ENCODE assay signal across 21 cellular contexts in the genomic region with DNA sequence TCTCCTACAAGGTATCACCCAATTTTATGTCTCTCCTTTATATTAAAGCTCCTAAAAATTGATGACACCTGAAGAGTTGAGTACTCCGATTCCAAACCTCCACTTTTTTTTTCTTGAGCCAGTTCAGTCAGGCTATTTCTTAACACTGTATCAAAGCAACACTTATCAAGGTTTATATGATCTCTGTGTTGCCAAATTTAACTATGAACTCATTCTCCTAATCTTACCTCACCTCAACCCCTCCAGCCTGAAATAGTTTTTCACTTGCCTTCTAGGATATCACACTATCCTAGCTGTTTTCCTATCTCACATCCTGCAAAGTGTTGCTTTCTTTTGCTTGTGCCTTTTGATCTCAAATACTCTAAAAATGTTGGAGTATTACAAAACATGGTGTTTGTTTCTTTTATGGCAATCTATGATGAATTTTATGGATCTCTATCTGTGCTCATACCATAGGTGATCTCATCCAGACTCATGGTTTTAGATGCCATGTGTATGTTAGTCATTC.
"Had no signal": no experiment of that assay in that cellular context is flagged by ENCODE, and none has a peak within 500 bp of the region (broad histone marks: within the 10 kb centered on the region; RNA-seq: fewer than 3 reads in every experiment).

No MANE protein-coding gene starts in this region.

- H3K4me3 ChIP-seq: colonic mucosa, gastrocnemius medialis, lung, ovary, right atrium auricular region, stomach, thyroid gland had no signal

- ATAC-seq: esophagus mucosa; gastrocnemius medialis; left lobe of liver; sciatic nerve; stimulated activated effector memory CD8-positive, alpha-beta T cell treated with anti-CD3 and anti-CD28 coated beads, Interleukin-12 subunit alpha, Interleukin-12 subunit beta, amount 100 ng/mL, for 72 hours had no signal

- H3K27me3 ChIP-seq: colonic mucosa, gastrocnemius medialis, ovary, right atrium auricular region, stomach, thyroid gland had no signal

- H3K9me3 ChIP-seq: colonic mucosa, gastrocnemius medialis, ovary, right atrium auricular region, stomach, thyroid gland had no signal

- DNase-seq: colonic mucosa; effector CD8-positive, alpha-beta T cell; endodermal cell; foreskin fibroblast; gastrocnemius medialis; head of caudate nucleus; naive B cell; nucleus accumbens; ovary; stimulated activated CD4-positive, alpha-beta T cell treated with anti-CD3 and anti-CD28 coated beads, Interleukin-2, amount 100 ng/mL, for 24 hours; stimulated activated CD4-positive, alpha-beta T cell treated with anti-CD3 and anti-CD28 coated beads, Interleukin-4, amount 100 ng/mL, for 24 hours; stimulated activated naive CD4-positive, alpha-beta T cell treated with Interleukin-2 at 50 U/mL for 16 hours; stomach; thyroid gland had no signal

- H3K36me3 ChIP-seq: colonic mucosa, gastrocnemius medialis, ovary, right atrium auricular region, stomach, thyroid gland had no signal

- H3K27ac ChIP-seq: colonic mucosa, epithelial cell of prostate, gastrocnemius medialis, ovary, right atrium auricular region, stomach, thyroid gland had no signal

- H3K4me1 ChIP-seq: colonic mucosa, gastrocnemius medialis, right atrium auricular region, stomach, thyroid gland had no signal
